12 cellular contexts compared by ENCODE assay signal in the genomic region with DNA sequence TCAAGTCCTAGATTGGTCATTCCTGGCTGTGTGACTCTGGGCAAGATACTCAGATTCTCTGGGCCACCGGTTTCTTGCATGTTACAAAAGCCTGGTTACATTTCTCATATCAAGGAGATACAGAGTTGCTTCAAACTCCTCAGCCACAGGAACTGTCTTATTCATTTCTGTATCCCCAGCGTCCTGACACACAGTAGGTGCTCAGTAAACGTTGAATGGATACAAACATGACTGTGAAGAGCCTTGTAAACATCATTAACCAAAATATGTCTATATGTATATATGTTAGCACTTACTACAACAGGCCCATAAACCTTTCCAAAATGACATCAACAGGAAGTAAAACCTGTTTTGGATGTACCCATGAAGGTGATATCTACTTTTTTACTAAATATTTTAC. TPM values are rescaled to one million over a fixed set of nuclear protein-coding genes. Genes with fewer than 3 reads are reported as not detected.
DNase-seq lines count a peak whose midpoint lies in the region; ATAC-seq and TF ChIP-seq lines count a peak whose summit lies in the region.
"Had no signal": no experiment of that assay in that cellular context is flagged by ENCODE, and none has a peak within 500 bp of the region (broad histone marks: within the 10 kb centered on the region; RNA-seq: fewer than 3 reads in every experiment).

No MANE protein-coding gene starts in this region.

- H3K4me3 Mint-ChIP-seq in activated naive CD4-positive, alpha-beta T cell treated with anti-CD3 and anti-CD28 coated beads, Interleukin-2, amount 10 ng/mL, durations not matched to agents 7 days and 5 days = peak overlapping the region; percentile 80
- H3K4me3 Mint-ChIP-seq in activated naive CD8-positive, alpha-beta T cell treated with anti-CD3 and anti-CD28 coated beads for 36 hours = peak overlapping the region; percentile 76

- ATAC-seq in lower lobe of right lung (no peak), upper lobe of left lung (ENCODE audit: low FRiP score in 2 of 2) (no peak), HG02973 (IDR thresholded peaks at IDR 0.05; ENCODE audit: unreplicated experiment) (no peak)

- no peak for DNase-seq in activated naive CD4-positive, alpha-beta T cell treated with anti-CD3 and anti-CD28 coated beads, Interleukin-2, amount 10 ng/mL, durations not matched to agents 7 days and 5 days
- no peak for DNase-seq in activated naive CD4-positive, alpha-beta T cell treated with anti-CD3 and anti-CD28 coated beads, Interleukin-2, amount 50 U/mL, for 16 hours
- DNase-seq in activated naive CD8-positive, alpha-beta T cell treated with anti-CD3 and anti-CD28 coated beads for 36 hours = no peak
- no peak for DNase-seq in lower lobe of right lung
- no peak for DNase-seq in upper lobe of left lung
- DNase-seq in NCI-H446 (lab: John Stamatoyannopoulos, UW) = no peak
- DNase-seq: BE2C, caudate nucleus, H9, NCI-H510A treated with DMSO at 0.1 percent for 48 hours had no signal

- TF ChIP-seq EP300 in upper lobe of left lung (IDR thresholded peaks at IDR 0.05) = no peak

- H3K9me3 ChIP-seq in lower lobe of right lung (no peaks in the 10 kb centered on the region), thymus (ENCODE audit: control insufficient read depth) (no peaks in the 10 kb centered on the region), upper lobe of left lung (no peaks in the 10 kb centered on the region)
- H3K9me3 ChIP-seq: BE2C had no signal

- intact Hi-C loops in lower lobe of right lung (cut with DNase I) = no loop called here

- peaks cover 10% of the 10 kb centered on the region for H3K27me3 Mint-ChIP-seq in activated naive CD4-positive, alpha-beta T cell treated with anti-CD3 and anti-CD28 coated beads, Interleukin-2, amount 10 ng/mL, durations not matched to agents 7 days and 5 days
- H3K27me3 Mint-ChIP-seq in activated naive CD8-positive, alpha-beta T cell treated with anti-CD3 and anti-CD28 coated beads for 36 hours = no peaks in the 10 kb centered on the region

- 90% methylated on average over 3 of the region's 3 CpGs for WGBS in thymus
- WGBS in upper lobe of left lung, 2 donors = 66 to 68% methylated on average over 3 of the region's 3 CpGs

- CTCF ChIA-PET in activated naive CD4-positive, alpha-beta T cell treated with anti-CD3 and anti-CD28 coated beads, Interleukin-2, amount 10 ng/mL, durations not matched to agents 7 days and 5 days (lab: Charles Lee) = interaction anchor here (1.0 kb wide), 1 partner anchor 121 kb away, joined by 3 read pairs; no protein-coding TSS in a partner anchor

- no peaks in the 10 kb centered on the region for H3K9me3 Mint-ChIP-seq in activated naive CD4-positive, alpha-beta T cell treated with anti-CD3 and anti-CD28 coated beads, Interleukin-2, amount 10 ng/mL, durations not matched to agents 7 days and 5 days
- no peaks in the 10 kb centered on the region for H3K9me3 Mint-ChIP-seq in activated naive CD8-positive, alpha-beta T cell treated with anti-CD3 and anti-CD28 coated beads for 36 hours

- peaks cover 38% of the 10 kb centered on the region for H3K4me1 Mint-ChIP-seq in activated naive CD4-positive, alpha-beta T cell treated with anti-CD3 and anti-CD28 coated beads, Interleukin-2, amount 10 ng/mL, durations not matched to agents 7 days and 5 days
- peaks cover 32% of the 10 kb centered on the region for H3K4me1 Mint-ChIP-seq in activated naive CD8-positive, alpha-beta T cell treated with anti-CD3 and anti-CD28 coated beads for 36 hours

- no peak for TF ChIP-seq POLR2A in upper lobe of left lung (IDR thresholded peaks at IDR 0.05)

- no peaks in the 10 kb centered on the region for H3K27me3 ChIP-seq in lower lobe of right lung (ENCODE audit: low read depth)
- H3K27me3 ChIP-seq in thymus (ENCODE audit: control insufficient read depth, insufficient read depth) = no peaks in the 10 kb centered on the region
- H3K27me3 ChIP-seq in upper lobe of left lung = no peaks in the 10 kb centered on the region
- H3K27me3 ChIP-seq: BE2C had no signal

- TF ChIP-seq CTCF in lower lobe of right lung (IDR thresholded peaks at IDR 0.05) = no peak
- no peak for TF ChIP-seq CTCF in upper lobe of left lung (IDR thresholded peaks at IDR 0.05)

- peaks cover 55% of the 10 kb centered on the region for H3K4me1 ChIP-seq in lower lobe of right lung
- H3K4me1 ChIP-seq in thymus (ENCODE audit: control insufficient read depth, insufficient read depth, low read length) = peaks cover 12% of the 10 kb centered on the region
- H3K4me1 ChIP-seq in upper lobe of left lung = peaks cover 37 to 54% (median 48%) of the 10 kb centered on the region in 4 donors
- H3K4me1 ChIP-seq: BE2C had no signal

- no peak overlapping the region for H3K27ac ChIP-seq in lower lobe of right lung
- peak overlapping the region; percentile 36 for H3K27ac ChIP-seq in thymus (ENCODE audit: low read depth)
- H3K27ac ChIP-seq in upper lobe of left lung = peak overlapping the region in 1 of 4 donors; percentile 95

- H3K4me3 ChIP-seq in lower lobe of right lung (peak overlapping the region; percentile 96), thymus (ENCODE audit: low read length) (no peak overlapping the region), upper lobe of left lung (peak overlapping the region in 1 of 4 donors; percentile 81)

- H3K36me3 ChIP-seq in lower lobe of right lung (peaks cover 9% of the 10 kb centered on the region), thymus (ENCODE audit: control insufficient read depth, insufficient read depth) (peaks cover 5% of the 10 kb centered on the region), upper lobe of left lung (peaks cover 0 to 6% (median 4%) of the 10 kb centered on the region in 4 donors)

- H3K27ac Mint-ChIP-seq in activated naive CD4-positive, alpha-beta T cell treated with anti-CD3 and anti-CD28 coated beads, Interleukin-2, amount 10 ng/mL, durations not matched to agents 7 days and 5 days = peak overlapping the region; percentile 19
- H3K27ac Mint-ChIP-seq in activated naive CD8-positive, alpha-beta T cell treated with anti-CD3 and anti-CD28 coated beads for 36 hours = peak overlapping the region; percentile 4
- H3K27ac Mint-ChIP-seq: H9 had no signal

- H3K36me3 Mint-ChIP-seq in activated naive CD4-positive, alpha-beta T cell treated with anti-CD3 and anti-CD28 coated beads, Interleukin-2, amount 10 ng/mL, durations not matched to agents 7 days and 5 days = peaks cover 5% of the 10 kb centered on the region
- H3K36me3 Mint-ChIP-seq in activated naive CD8-positive, alpha-beta T cell treated with anti-CD3 and anti-CD28 coated beads for 36 hours = no peaks in the 10 kb centered on the region

RNA-seq across cellular contexts. Expression of a gene that starts 1.6 kb away (rescaled TPM):
- 10 to 100 TPM; 53.4 to 57.7 TPM for total RNA-seq in activated naive CD8-positive, alpha-beta T cell treated with anti-CD3 and anti-CD28 coated beads for 36 hours
- total RNA-seq in lower lobe of right lung (75.8 TPM), upper lobe of left lung (100 to 1,000 TPM in 4 of 6 donors, 10 to 100 TPM in 2; 54.5 to 187 (median 109) TPM)
- 129 TPM for polyA plus RNA-seq in thymus

RNA-seq across cellular contexts. Expression of a gene that starts 26.2 kb away (rescaled TPM):
- total RNA-seq in activated naive CD8-positive, alpha-beta T cell treated with anti-CD3 and anti-CD28 coated beads for 36 hours = 10 to 100 TPM; 94.0 to 94.5 TPM
- total RNA-seq in lower lobe of right lung (102 TPM), upper lobe of left lung (100 to 1,000 TPM in 3 of 6 donors, 10 to 100 TPM in 3; 46.5 to 108 (median 93.6) TPM)
- polyA plus RNA-seq in thymus = 161 TPM

RNA-seq across cellular contexts. Expression of a gene that starts 26.3 kb away (rescaled TPM):
- total RNA-seq in activated naive CD8-positive, alpha-beta T cell treated with anti-CD3 and anti-CD28 coated beads for 36 hours = 100 to 1,000 TPM; 154 to 158 TPM
- total RNA-seq in lower lobe of right lung = 11.8 TPM
- polyA plus RNA-seq in thymus = 30.6 TPM
- total RNA-seq in upper lobe of left lung = 10 to 100 TPM in 4 of 6 donors, 1 to 10 TPM in 2; 3.1 to 25.4 (median 12.1) TPM

RNA-seq across cellular contexts. Expression of a gene that starts 33.5 kb away (rescaled TPM):
- 10 to 100 TPM; 38.1 to 38.6 TPM for total RNA-seq in activated naive CD8-positive, alpha-beta T cell treated with anti-CD3 and anti-CD28 coated beads for 36 hours
- total RNA-seq in lower lobe of right lung (31.8 TPM), upper lobe of left lung (10 to 100 TPM; 11.5 to 33.0 (median 30.0) TPM)
- polyA plus RNA-seq in thymus = 17.7 TPM

RNA-seq across cellular contexts. Expression of a gene that starts 49.4 kb away (rescaled TPM):
- 10 to 100 TPM in 1 of 2 experiments, 1 to 10 TPM in 1; 8.0 to 12.1 TPM for total RNA-seq in activated naive CD8-positive, alpha-beta T cell treated with anti-CD3 and anti-CD28 coated beads for 36 hours
- 5.4 TPM for total RNA-seq in lower lobe of right lung
- polyA plus RNA-seq in thymus = 3.3 TPM
- total RNA-seq in upper lobe of left lung = 1 to 10 TPM; 2.7 to 7.8 (median 4.1) TPM

Comparison
In these comparisons a context has a peak if more than half of its experiments do, and no peak if none do; other contexts are left out.
1. RNA of a gene that starts 26.3 kb away (total RNA-seq): 154 to 158 TPM in activated naive CD8-positive, alpha-beta T cell treated with anti-CD3 and anti-CD28 coated beads for 36 hours; 3.1 to 25.4 TPM in upper lobe of left lung and 11.8 TPM in lower lobe of right lung (single experiment); every median in the first group is over 4 times any median in the second.